In genomic region chr17:50057521-50057991, GRCh38 we compare ENCODE assay signal across 8 cellular contexts. TPM values are rescaled to one million over a fixed set of nuclear protein-coding genes. Genes with fewer than 3 reads are reported as not detected.
A peak's percentile ranks its signal among the peaks of the same experiment; 100 is the strongest.
DNase-seq lines count a peak whose midpoint lies in the region; ATAC-seq, FAIRE-seq and TF ChIP-seq lines count a peak whose summit lies in the region.
"Had no signal": no experiment of that assay in that cellular context is flagged by ENCODE, and none has a peak within 500 bp of the region (broad histone marks: within the 10 kb centered on the region; RNA-seq: fewer than 3 reads in every experiment).

No MANE protein-coding gene starts in this region.

- no peaks in the 10 kb centered on the region for H3K9me3 Mint-ChIP-seq in HFFc6
- H3K9me3 Mint-ChIP-seq in activated T-helper 1 cell treated with anti-CD3 and anti-CD28 coated beads, Interleukin-12 subunit alpha, Interleukin-12 subunit beta, Interleukin-2, Interleukin-4 antibody, amounts not matched to agents 30 ng/mL and 10 ng/mL and 1 ng/mL, durations not matched to agents 14 hours and 24 hours and 36 hours: no peaks in the 10 kb centered on the region

- no peaks in the 10 kb centered on the region for H3K27me3 ChIP-seq in small intestine (ENCODE audit: control insufficient read depth in 2 of 2, insufficient read depth in 2 of 2, low read length in 2 of 2)

- H3K27ac Mint-ChIP-seq in HFFc6: peak overlapping the region; percentile 99
- no peak overlapping the region for H3K27ac Mint-ChIP-seq in activated T-helper 1 cell treated with anti-CD3 and anti-CD28 coated beads, Interleukin-12 subunit alpha, Interleukin-12 subunit beta, Interleukin-2, Interleukin-4 antibody, amounts not matched to agents 30 ng/mL and 10 ng/mL and 1 ng/mL, durations not matched to agents 14 hours and 24 hours and 36 hours

- peaks cover 10% of the 10 kb centered on the region for H3K27me3 Mint-ChIP-seq in HFFc6 (ENCODE audit: insufficient read depth)
- no peaks in the 10 kb centered on the region for H3K27me3 Mint-ChIP-seq in activated T-helper 1 cell treated with anti-CD3 and anti-CD28 coated beads, Interleukin-12 subunit alpha, Interleukin-12 subunit beta, Interleukin-2, Interleukin-4 antibody, amounts not matched to agents 30 ng/mL and 10 ng/mL and 1 ng/mL, durations not matched to agents 14 hours and 24 hours and 36 hours (ENCODE audit: insufficient read depth)

- WGBS in small intestine, 3 donors: 14 to 64% (median 26%) methylated on average over 8 to 9 of the region's 9 CpGs

- no peaks in the 10 kb centered on the region for H3K9me3 ChIP-seq in iPS-18c (ENCODE audit: control insufficient read depth, insufficient read depth, low read length)
- H3K9me3 ChIP-seq in small intestine (ENCODE audit: control insufficient read depth, low read depth): no peaks in the 10 kb centered on the region

- peaks cover 30% of the 10 kb centered on the region for H3K36me3 Mint-ChIP-seq in HFFc6 (ENCODE audit: low read depth)
- H3K36me3 Mint-ChIP-seq in activated T-helper 1 cell treated with anti-CD3 and anti-CD28 coated beads, Interleukin-12 subunit alpha, Interleukin-12 subunit beta, Interleukin-2, Interleukin-4 antibody, amounts not matched to agents 30 ng/mL and 10 ng/mL and 1 ng/mL, durations not matched to agents 14 hours and 24 hours and 36 hours (ENCODE audit: low read depth): peaks cover 2% of the 10 kb centered on the region

- H3K4me1 Mint-ChIP-seq in HFFc6 (ENCODE audit: low read depth): peaks cover 83% of the 10 kb centered on the region
- peaks cover 44% of the 10 kb centered on the region for H3K4me1 Mint-ChIP-seq in activated T-helper 1 cell treated with anti-CD3 and anti-CD28 coated beads, Interleukin-12 subunit alpha, Interleukin-12 subunit beta, Interleukin-2, Interleukin-4 antibody, amounts not matched to agents 30 ng/mL and 10 ng/mL and 1 ng/mL, durations not matched to agents 14 hours and 24 hours and 36 hours (ENCODE audit: low read depth)

- no peaks in the 10 kb centered on the region for H3K36me3 ChIP-seq in small intestine (ENCODE audit: control insufficient read depth in 2 of 2, insufficient read depth in 2 of 2, low read length in 2 of 2)

- peak overlapping the region; percentile 77 for H3K4me3 ChIP-seq in iPS-18c (ENCODE audit: insufficient read depth, low read depth, low read length)
- peak overlapping the region in 1 of 2 donors; percentile 97 for H3K4me3 ChIP-seq in small intestine (ENCODE audit: low read depth in 1 of 2, low read length in 2 of 2)

- DNase-seq in HFFc6: no peak
- DNase-seq in activated T-helper 1 cell treated with anti-CD3 and anti-CD28 coated beads, Interleukin-12 subunit alpha, Interleukin-12 subunit beta, Interleukin-2, Interleukin-4 antibody, amounts not matched to agents 30 ng/mL and 10 ng/mL and 1 ng/mL, durations not matched to agents 14 hours and 24 hours and 36 hours (ENCODE audit: low spot score): no peak
- peak; percentile 96 for DNase-seq in small intestine
- no peak for DNase-seq in NOMO-1 treated with DMSO at 0.1 percent for 48 hours (lab: John Stamatoyannopoulos, UW; ENCODE audit: unreplicated experiment)
- DNase-seq in NCI-H524 (lab: John Stamatoyannopoulos, UW): no peak
- DNase-seq: caudate nucleus had no signal

- no peak for ATAC-seq in HG03520 (IDR thresholded peaks at IDR 0.05; ENCODE audit: unreplicated experiment)

- TF ChIP-seq CTCF in HFFc6 (IDR thresholded peaks at IDR 0.05): no peak

- peak overlapping the region; percentile 95 for H3K4me3 Mint-ChIP-seq in HFFc6
- peak overlapping the region; percentile 89 for H3K4me3 Mint-ChIP-seq in activated T-helper 1 cell treated with anti-CD3 and anti-CD28 coated beads, Interleukin-12 subunit alpha, Interleukin-12 subunit beta, Interleukin-2, Interleukin-4 antibody, amounts not matched to agents 30 ng/mL and 10 ng/mL and 1 ng/mL, durations not matched to agents 14 hours and 24 hours and 36 hours

- H3K4me1 ChIP-seq in small intestine (ENCODE audit: control insufficient read depth in 2 of 2, insufficient read depth in 1 of 2, low read depth in 1 of 2, low read length in 1 of 2): peaks cover 14 to 24% of the 10 kb centered on the region in 2 donors

- peak overlapping the region; percentile 93 to 99 for H3K27ac ChIP-seq in small intestine (ENCODE audit: low read depth in 1 of 2, low read length in 1 of 2)

- FAIRE-seq in small intestine (lab: Jason Lieb, UNC): no peak

- intact Hi-C loops in activated T-helper 1 cell treated with anti-CD3 and anti-CD28 coated beads, Interleukin-12 subunit alpha, Interleukin-12 subunit beta, Interleukin-2, Interleukin-4 antibody, amounts not matched to agents 30 ng/mL and 10 ng/mL and 1 ng/mL, durations not matched to agents 14 hours and 24 hours and 36 hours (cut with micrococcal nuclease): no loop called here

RNA-seq across cellular contexts. Expression of gene ITGA3, which starts 1.6 kb away (rescaled TPM):
- 100 to 1,000 TPM; 272 to 319 (median 288) TPM for total RNA-seq in HFFc6 (2021; fragmentation: NEBNext Ultra II Directional; extraction: Animal tissue kit (Norgen Biotek cat#: 25700))
- 18.0 and 20.6 TPM in 2 replicates for total RNA-seq in activated T-helper 1 cell treated with anti-CD3 and anti-CD28 coated beads, Interleukin-12 subunit alpha, Interleukin-12 subunit beta, Interleukin-2, Interleukin-4 antibody, amounts not matched to agents 30 ng/mL and 10 ng/mL and 1 ng/mL, durations not matched to agents 14 hours and 24 hours and 36 hours
- polyA plus RNA-seq in small intestine: 10 to 100 TPM; 53.5 to 96.4 (median 75.7) TPM

RNA-seq across cellular contexts. Expression of gene PDK2, which starts 37.6 kb away (rescaled TPM):
- total RNA-seq in HFFc6 (2021; fragmentation: NEBNext Ultra II Directional; extraction: Animal tissue kit (Norgen Biotek cat#: 25700)): 10 to 100 TPM; 26.6 to 35.6 (median 29.6) TPM
- total RNA-seq in activated T-helper 1 cell treated with anti-CD3 and anti-CD28 coated beads, Interleukin-12 subunit alpha, Interleukin-12 subunit beta, Interleukin-2, Interleukin-4 antibody, amounts not matched to agents 30 ng/mL and 10 ng/mL and 1 ng/mL, durations not matched to agents 14 hours and 24 hours and 36 hours: 13.7 and 16.9 TPM in 2 replicates
- polyA plus RNA-seq in small intestine: 10 to 100 TPM; 27.2 to 39.6 (median 34.0) TPM

Comparison
In these comparisons a context has a peak if more than half of its experiments do, and no peak if none do; other contexts are left out.
1. RNA of gene ITGA3, which starts 1.6 kb away (total RNA-seq): 272 to 319 TPM in HFFc6; 18.0 to 20.6 TPM in activated T-helper 1 cell treated with anti-CD3 and anti-CD28 coated beads, Interleukin-12 subunit alpha, Interleukin-12 subunit beta, Interleukin-2, Interleukin-4 antibody, amounts not matched to agents 30 ng/mL and 10 ng/mL and 1 ng/mL, durations not matched to agents 14 hours and 24 hours and 36 hours; every median in the first group is over 10 times any median in the second.